ENCODE assay signal across 8 cellular contexts in genomic region chr10:68954904-68955303, GRCh38. TPM values are rescaled to one million over a fixed set of nuclear protein-coding genes. Genes with fewer than 3 reads are reported as not detected.
A peak's percentile ranks its signal among the peaks of the same experiment; 100 is the strongest.
DNase-seq lines count a peak whose midpoint lies in the region; ATAC-seq and TF ChIP-seq lines count a peak whose summit lies in the region.

No MANE protein-coding gene starts in this region.

- H3K4me3 ChIP-seq in Jurkat, Clone E6-1 (ENCODE audit: low read length) = peak overlapping the region; percentile 98
- peak overlapping the region; percentile 97 for H3K4me3 ChIP-seq in astrocyte of the spinal cord (ENCODE audit: low read depth, low read length)

- no peak overlapping the region for H3K27ac Mint-ChIP-seq in Calu3 (ENCODE audit: unreplicated experiment)
- peak overlapping the region in 5 of 10 donors; percentile 20 to 100 (median 96) for H3K27ac Mint-ChIP-seq in naive thymus-derived CD8-positive, alpha-beta T cell

- no TSS peak for BruUV-seq in Calu3 (replicated peaks; lab: Mats Ljungman, UMichigan)

- H3K4me3 Mint-ChIP-seq in Calu3 (ENCODE audit: low read depth, unreplicated experiment) = peak overlapping the region; percentile 99
- peak overlapping the region; percentile 29 to 100 (median 50) for H3K4me3 Mint-ChIP-seq in naive thymus-derived CD8-positive, alpha-beta T cell

- POLR2A ChIA-PET in naive thymus-derived CD8-positive, alpha-beta T cell (lab: Charles Lee) = interaction anchor here (0.7 to 2.3 kb wide), 3 partner anchors 35 to 137 kb away, joined by 3 to 11 read pairs (median 8); no protein-coding TSS in a partner anchor

- H3K36me3 Mint-ChIP-seq in Calu3 (ENCODE audit: insufficient read depth, unreplicated experiment) = peaks cover 46% of the 10 kb centered on the region
- H3K36me3 Mint-ChIP-seq in naive thymus-derived CD8-positive, alpha-beta T cell = peaks cover 3 to 16% (median 4%) of the 10 kb centered on the region in 3 donors

- H3K4me1 Mint-ChIP-seq in Calu3 (ENCODE audit: low read depth, unreplicated experiment) = peaks cover 15% of the 10 kb centered on the region
- peaks cover 10 to 43% (median 34%) of the 10 kb centered on the region in 4 donors for H3K4me1 Mint-ChIP-seq in naive thymus-derived CD8-positive, alpha-beta T cell

- no peak for ATAC-seq in naive thymus-derived CD8-positive, alpha-beta T cell
- no peak for ATAC-seq in GM19328 (IDR thresholded peaks at IDR 0.05; ENCODE audit: unreplicated experiment)

- H3K9me3 Mint-ChIP-seq in Calu3 (ENCODE audit: low read depth, unreplicated experiment) = no peaks in the 10 kb centered on the region
- H3K9me3 Mint-ChIP-seq in naive thymus-derived CD8-positive, alpha-beta T cell = no peaks in the 10 kb centered on the region

- DNase-seq in Calu3 (no peak), astrocyte of the spinal cord (ENCODE audit: low read depth, low spot score) (no peak), NCI-H187 treated with DMSO at 0.1 percent for 48 hours (lab: John Stamatoyannopoulos, UW) (no peak), OCI-M1 (lab: John Stamatoyannopoulos, UW) (no peak), GM13976 (ENCODE audit: low spot score) (no peak)
- no peak for DNase-seq in Jurkat, Clone E6-1 (ENCODE audit: low read depth, low spot score)
- no peak for DNase-seq in naive thymus-derived CD8-positive, alpha-beta T cell

- no peaks in the 10 kb centered on the region for H3K27me3 Mint-ChIP-seq in Calu3 (ENCODE audit: unreplicated experiment)
- H3K27me3 Mint-ChIP-seq in naive thymus-derived CD8-positive, alpha-beta T cell = no peaks in the 10 kb centered on the region

- TF ChIP-seq CTCF in Calu3 (IDR thresholded peaks at IDR 0.05; ENCODE audit: unreplicated experiment) = no peak
- no peak for TF ChIP-seq CTCF in astrocyte of the spinal cord (IDR thresholded peaks at IDR 0.05; ENCODE audit: low read depth, low read length)
- TF ChIP-seq CTCF in GM13976 (IDR thresholded peaks at IDR 0.05; ENCODE audit: borderline replicate concordance, control extremely low read depth, extremely low read depth, insufficient read depth, missing control alignments) = no peak

- CTCF ChIA-PET in Calu3 (lab: Charles Lee) = interaction anchor here (0.7 to 1.6 kb wide), 2 partner anchors 18 to 232 kb away, joined by 3 read pairs; no protein-coding TSS in a partner anchor

- intact Hi-C loops in Calu3 (cut with micrococcal nuclease; ENCODE audit: unreplicated experiment) = no loop called here

- in situ Hi-C loops in astrocyte of the spinal cord (cut with HindIII; ENCODE audit: low sequenced_read_pairs) (no loop called here), GM13976 (cut with MboI; ENCODE audit: low sequenced_read_pairs, unreplicated experiment) (no loop called here)

RNA-seq across cellular contexts. Expression of gene DDX21, which starts 1.1 kb away (rescaled TPM):
- 135 and 144 TPM in 2 replicates for total RNA-seq in Calu3 (2022)
- 50.4 TPM for polyA plus RNA-seq in Jurkat, Clone E6-1 (2012; ENCODE audit: insufficient read depth, insufficient read length)
- total RNA-seq in naive thymus-derived CD8-positive, alpha-beta T cell = 10 to 100 TPM; 55.5 to 59.3 TPM
- polyA plus RNA-seq in naive thymus-derived CD8-positive, alpha-beta T cell = 10 to 100 TPM; 14.6 to 19.1 (median 15.4) TPM

RNA-seq across cellular contexts. Expression of gene KIFBP, which starts 33.7 kb away (rescaled TPM):
- 36.7 and 40.0 TPM in 2 replicates for total RNA-seq in Calu3 (2022)
- 13.1 TPM for polyA plus RNA-seq in Jurkat, Clone E6-1 (2012; ENCODE audit: insufficient read depth, insufficient read length)
- total RNA-seq in naive thymus-derived CD8-positive, alpha-beta T cell = 10 to 100 TPM; 12.6 to 15.6 TPM
- 1 to 10 TPM; 2.2 to 4.4 (median 2.4) TPM for polyA plus RNA-seq in naive thymus-derived CD8-positive, alpha-beta T cell

RNA-seq across cellular contexts. Expression of gene DDX50, which starts 53.8 kb away (rescaled TPM):
- total RNA-seq in Calu3 (2022) = 39.1 and 44.4 TPM in 2 replicates
- 58.6 TPM for polyA plus RNA-seq in Jurkat, Clone E6-1 (2012; ENCODE audit: insufficient read depth, insufficient read length)
- total RNA-seq in naive thymus-derived CD8-positive, alpha-beta T cell = 10 to 100 TPM; 55.7 to 55.9 TPM
- polyA plus RNA-seq in naive thymus-derived CD8-positive, alpha-beta T cell = 10 to 100 TPM; 34.1 to 45.7 (median 41.6) TPM
